28 cellular contexts compared by ENCODE assay signal in genomic region chr1:246780264-246780663, GRCh38.
"Had no signal": no experiment of that assay in that cellular context is flagged by ENCODE, and none has a peak within 500 bp of the region (broad histone marks: within the 10 kb centered on the region; RNA-seq: fewer than 3 reads in every experiment).

No MANE protein-coding gene starts in this region.

- H3K27me3 Mint-ChIP-seq: activated CD4-positive, alpha-beta T cell treated with anti-CD3 and anti-CD28 coated beads, Interleukin-2, amount 10 ng/mL, durations not matched to agents 24 days and 14 days; activated CD8-positive, alpha-beta T cell treated with anti-CD3 and anti-CD28 coated beads for 36 hours had no signal

- H3K27me3 ChIP-seq: adrenal gland, body of pancreas, MG63, SJCRH30 had no signal

- H3K4me1 ChIP-seq: adrenal gland had no signal

- H3K9me3 ChIP-seq: adrenal gland, body of pancreas, MG63, SJCRH30 had no signal

- H3K9me3 Mint-ChIP-seq: activated CD4-positive, alpha-beta T cell treated with anti-CD3 and anti-CD28 coated beads, Interleukin-2, amount 10 ng/mL, durations not matched to agents 24 days and 14 days; activated CD8-positive, alpha-beta T cell treated with anti-CD3 and anti-CD28 coated beads for 36 hours; activated naive CD4-positive, alpha-beta T cell treated with anti-CD3 and anti-CD28 coated beads for 36 hours; activated naive CD4-positive, alpha-beta T cell treated with anti-CD3 and anti-CD28 coated beads, Interleukin-2, amount 50 U/mL, for 72 hours; activated T-cell treated with anti-CD3 and anti-CD28 coated beads, Interleukin-2, amount 50 U/mL, for 4 hours; activated T-helper 1 cell treated with anti-CD3 and anti-CD28 coated beads, Interleukin-12 subunit alpha, Interleukin-12 subunit beta, Interleukin-2, Interleukin-4 antibody, amounts not matched to agents 30 ng/mL and 10 ng/mL and 1 ng/mL, durations not matched to agents 14 hours and 24 hours and 36 hours had no signal

- H3K4me3 Mint-ChIP-seq: activated CD4-positive, alpha-beta T cell treated with anti-CD3 and anti-CD28 coated beads, Interleukin-2, amount 10 ng/mL, durations not matched to agents 24 days and 14 days; activated CD8-positive, alpha-beta T cell treated with anti-CD3 and anti-CD28 coated beads for 36 hours; activated naive CD4-positive, alpha-beta T cell treated with anti-CD3 and anti-CD28 coated beads for 36 hours; activated T-cell treated with anti-CD3 and anti-CD28 coated beads, Interleukin-2, amount 50 U/mL, for 4 hours; activated T-helper 1 cell treated with anti-CD3 and anti-CD28 coated beads, Interleukin-12 subunit alpha, Interleukin-12 subunit beta, Interleukin-2, Interleukin-4 antibody, amounts not matched to agents 30 ng/mL and 10 ng/mL and 1 ng/mL, durations not matched to agents 14 hours and 24 hours and 36 hours had no signal

- ATAC-seq: activated CD8-positive, alpha-beta T cell treated with anti-CD3 and anti-CD28 coated beads for 36 hours; activated naive CD4-positive, alpha-beta T cell treated with anti-CD3 and anti-CD28 coated beads, Interleukin-2, amount 50 U/mL, for 72 hours; activated T-cell treated with anti-CD3 and anti-CD28 coated beads, Interleukin-2, amount 50 U/mL, for 4 hours; body of pancreas; K562; Panc1 had no signal

- DNase-seq: activated CD4-positive, alpha-beta T cell treated with anti-CD3 and anti-CD28 coated beads, Interleukin-2, amount 10 ng/mL, durations not matched to agents 24 days and 14 days; activated CD4-positive, alpha-beta T cell treated with anti-CD3 and anti-CD28 coated beads, Interleukin-2, amount 50 U/mL, for 4 hours; activated CD8-positive, alpha-beta T cell treated with anti-CD3 and anti-CD28 coated beads for 36 hours; activated gamma-delta T cell treated with Interleukin-2 at 50 U/mL for 16 hours; activated naive CD4-positive, alpha-beta T cell treated with anti-CD3 and anti-CD28 coated beads for 36 hours; activated T-cell treated with anti-CD3 and anti-CD28 coated beads for 4 hours; activated T-cell treated with anti-CD3 and anti-CD28 coated beads, Interleukin-2, amount 50 U/mL, for 4 hours; adrenal gland; body of pancreas; caudate nucleus; Karpas-422; MG63; NCI-H1048; NCI-H1105 treated with DMSO at 0.1 percent for 48 hours; NCI-H1436; NCI-H1694; NCI-H1930; NCI-H2081 treated with DMSO at 0.1 percent for 48 hours; NCI-H345; NCI-H524 treated with DMSO at 0.1 percent for 48 hours; SHP77; SJCRH30; T1000 had no signal

- H3K4me3 ChIP-seq: adrenal gland, body of pancreas, K562, MG63, SJCRH30, SK-N-MC had no signal

- H3K27ac Mint-ChIP-seq: activated CD4-positive, alpha-beta T cell treated with anti-CD3 and anti-CD28 coated beads, Interleukin-2, amount 10 ng/mL, durations not matched to agents 24 days and 14 days; activated CD8-positive, alpha-beta T cell treated with anti-CD3 and anti-CD28 coated beads for 36 hours; activated naive CD4-positive, alpha-beta T cell treated with anti-CD3 and anti-CD28 coated beads for 36 hours; activated naive CD4-positive, alpha-beta T cell treated with anti-CD3 and anti-CD28 coated beads, Interleukin-2, amount 50 U/mL, for 72 hours; activated T-helper 1 cell treated with anti-CD3 and anti-CD28 coated beads, Interleukin-12 subunit alpha, Interleukin-12 subunit beta, Interleukin-2, Interleukin-4 antibody, amounts not matched to agents 30 ng/mL and 10 ng/mL and 1 ng/mL, durations not matched to agents 14 hours and 24 hours and 36 hours had no signal

- H3K27ac ChIP-seq: adrenal gland, body of pancreas, SJCRH30, SK-N-MC had no signal
